In genomic region chr13:19155321-19155861, GRCh38 we compare ENCODE assay signal across 2 cellular contexts.
TF ChIP-seq lines count a peak whose summit lies in the region.

No MANE protein-coding gene starts in this region.

TF ChIP-seq in GM12878, 131 proteins besides CTCF, POLR2A, EP300 and RAD21:
- TF ChIP-seq CEBPZ (IDR thresholded peaks at IDR 0.05; ENCODE audit: low read depth, low read length): no peak
- TF ChIP-seq CHD4 (IDR thresholded peaks at IDR 0.05): no peak
- TF ChIP-seq ZNF24 (IDR thresholded peaks at IDR 0.05): no peak
- TF ChIP-seq PML (IDR thresholded peaks at IDR 0.05; ENCODE audit: low read length): no peak
- TF ChIP-seq RUNX3 (IDR thresholded peaks at IDR 0.05; ENCODE audit: low read length): peak; percentile 62
- TF ChIP-seq HDGF (IDR thresholded peaks at IDR 0.05): no peak
- TF ChIP-seq ELK1 (IDR thresholded peaks at IDR 0.05; ENCODE audit: low read depth, low read length): no peak
- no peak for TF ChIP-seq KDM1A (IDR thresholded peaks at IDR 0.05; ENCODE audit: borderline replicate concordance)
- TF ChIP-seq TCF3 (IDR thresholded peaks at IDR 0.05; ENCODE audit: borderline replicate concordance, insufficient read depth, low read depth, low read length): no peak
- no peak for TF ChIP-seq SUZ12 (IDR thresholded peaks at IDR 0.05; ENCODE audit: unreplicated experiment)
- TF ChIP-seq ATF7 (IDR thresholded peaks at IDR 0.05; ENCODE audit: low read depth): no peak
- no peak for TF ChIP-seq ZBTB40 (IDR thresholded peaks at IDR 0.05; ENCODE audit: borderline replicate concordance)
- TF ChIP-seq BHLHE40 (IDR thresholded peaks at IDR 0.05; ENCODE audit: borderline replicate concordance in 1 of 2, low read depth in 2 of 2, low read length in 1 of 2): peak; percentile 21 to 81; a peak in 2 of 4 replicates
TF ChIP-seq in GM12878: peak in this region for 2.

TF ChIP-seq in HepG2, 621 proteins besides CTCF, POLR2A, EP300 and RAD21:
- TF ChIP-seq DNMT3B (CRISPR knock-in tag; conservative IDR thresholded peaks at IDR 0.05) (no peak), ZNF800 (CRISPR knock-in tag; IDR thresholded peaks at IDR 0.05) (no peak), FOXC1 (CRISPR knock-in tag; IDR thresholded peaks at IDR 0.05; ENCODE audit: borderline replicate concordance) (no peak), ZSCAN21 (CRISPR knock-in tag; IDR thresholded peaks at IDR 0.05; ENCODE audit: borderline replicate concordance) (no peak), PHF21A (CRISPR knock-in tag; IDR thresholded peaks at IDR 0.05) (no peak), ZNF335 (CRISPR knock-in tag; IDR thresholded peaks at IDR 0.05) (no peak), PHF5A (CRISPR knock-in tag; IDR thresholded peaks at IDR 0.05; ENCODE audit: low read depth, unreplicated experiment) (no peak), HNF1A (IDR thresholded peaks at IDR 0.05; ENCODE audit: low read depth) (no peak), HNF1A (CRISPR knock-in tag; IDR thresholded peaks at IDR 0.05; ENCODE audit: borderline replicate concordance) (no peak), HNF4G (IDR thresholded peaks at IDR 0.05; ENCODE audit: borderline replicate concordance, low read depth, low read length) (no peak), HNF4G (CRISPR knock-in tag; IDR thresholded peaks at IDR 0.05; ENCODE audit: borderline replicate concordance, low read depth) (no peak), EEA1 (CRISPR knock-in tag; IDR thresholded peaks at IDR 0.05; ENCODE audit: borderline replicate concordance) (no peak), ZNF263 (CRISPR knock-in tag; IDR thresholded peaks at IDR 0.05) (no peak), MLXIP (CRISPR knock-in tag; IDR thresholded peaks at IDR 0.05; ENCODE audit: borderline replicate concordance) (no peak), NFAT5 (CRISPR knock-in tag; IDR thresholded peaks at IDR 0.05) (no peak), ADNP (CRISPR knock-in tag; IDR thresholded peaks at IDR 0.05) (no peak), ARID5B (CRISPR knock-in tag; IDR thresholded peaks at IDR 0.05) (no peak), ZNF484 (CRISPR knock-in tag; IDR thresholded peaks at IDR 0.05; ENCODE audit: borderline replicate concordance, low read depth) (no peak), ZNF891 (CRISPR knock-in tag; IDR thresholded peaks at IDR 0.05) (no peak), ZNF570 (CRISPR knock-in tag; IDR thresholded peaks at IDR 0.05; ENCODE audit: borderline replicate concordance) (no peak)
